8 cellular contexts compared by ENCODE assay signal in genomic region chr5:159316519-159317383, GRCh38. TPM values are rescaled to one million over a fixed set of nuclear protein-coding genes. Genes with fewer than 3 reads are reported as not detected.
DNase-seq lines count a peak whose midpoint lies in the region; ATAC-seq and TF ChIP-seq lines count a peak whose summit lies in the region.

No MANE protein-coding gene starts in this region.

- H3K36me3 Mint-ChIP-seq in stimulated activated naive B cell treated with anti-CD40 and anti-IgM and Interleukin-4, amounts not matched to agents 10 μg/mL and 1 μg/mL and 100 μg/mL, for 72 hours = no peaks in the 10 kb centered on the region

- no TSS peak for BruUV-seq in Panc1 (replicated peaks; lab: Mats Ljungman, UMichigan)

- intact Hi-C loops in Panc1 (cut with micrococcal nuclease; ENCODE audit: unreplicated experiment) = loop anchor here (2.0 kb wide), 1 partner anchor 160 kb away; no protein-coding TSS in a partner anchor

- H3K27ac Mint-ChIP-seq in stimulated activated naive B cell treated with anti-CD40 and anti-IgM and Interleukin-4, amounts not matched to agents 10 μg/mL and 1 μg/mL and 100 μg/mL, for 72 hours = no peak overlapping the region

- CTCF ChIA-PET in HEK293T (lab: Yijun Ruan, JAX) = interaction anchor here (0.7 to 3.3 kb wide), 11 partner anchors 15 to 619 kb away, joined by 3 to 29 read pairs (median 4); no protein-coding TSS in a partner anchor
- CTCF ChIA-PET in Panc1 (lab: Charles Lee) = interaction anchor here (0.5 to 2.1 kb wide), 4 partner anchors 30 to 191 kb away, joined by 3 to 12 read pairs (median 10); no protein-coding TSS in a partner anchor

- no peak overlapping the region for H3K4me3 Mint-ChIP-seq in stimulated activated naive B cell treated with anti-CD40 and anti-IgM and Interleukin-4, amounts not matched to agents 10 μg/mL and 1 μg/mL and 100 μg/mL, for 72 hours

- H3K27ac ChIP-seq in Panc1 (ENCODE audit: low read length) = no peak overlapping the region

- ATAC-seq in Panc1 (peak; percentile 96), GM21381 (IDR thresholded peaks at IDR 0.05; ENCODE audit: unreplicated experiment) (no peak)
- ATAC-seq in stimulated activated naive B cell treated with anti-CD40 and anti-IgM and Interleukin-4, amounts not matched to agents 10 μg/mL and 1 μg/mL and 100 μg/mL, for 72 hours (replicated peaks) = peak; percentile 80 to 83

- H3K4me3 ChIP-seq in Panc1 (ENCODE audit: low read depth in 2 of 2, low read length in 2 of 2) = no peak overlapping the region

- in situ Hi-C loops in Panc1 (cut with HindIII; ENCODE audit: low pct_unique_long_range_greater_than_20kb, low sequenced_read_pairs) = no loop called here

- no peaks in the 10 kb centered on the region for H3K4me1 Mint-ChIP-seq in stimulated activated naive B cell treated with anti-CD40 and anti-IgM and Interleukin-4, amounts not matched to agents 10 μg/mL and 1 μg/mL and 100 μg/mL, for 72 hours

- TF ChIP-seq CTCF in Panc1 (IDR thresholded peaks at IDR 0.05) = peak; percentile 84

- peaks cover 6% of the 10 kb centered on the region for H3K27me3 ChIP-seq in Panc1 (ENCODE audit: control insufficient read depth, insufficient read depth, low read length)

- no peaks in the 10 kb centered on the region for H3K4me1 ChIP-seq in Panc1 (ENCODE audit: control insufficient read depth, insufficient read depth, low read length)

- peak; percentile 4 for DNase-seq in NCI-H2107 treated with DMSO at 0.1 percent for 48 hours (lab: John Stamatoyannopoulos, UW; ENCODE audit: unreplicated experiment)
- DNase-seq in NCI-H2107 (lab: John Stamatoyannopoulos, UW) = no peak
- peak; percentile 64 for DNase-seq in HEK293T (ENCODE audit: extremely low spot score)
- DNase-seq in Panc1 (ENCODE audit: low read depth, low spot score) = peak; percentile 35
- DNase-seq in astrocyte of the hippocampus (ENCODE audit: low read depth, low spot score) = peak; percentile 74
- DNase-seq in kidney tubule cell (ENCODE audit: low spot score) = peak; percentile 53
- DNase-seq in stimulated activated naive B cell treated with anti-CD40 and anti-IgM and Interleukin-4, amounts not matched to agents 10 μg/mL and 1 μg/mL and 100 μg/mL, for 72 hours = no peak

- H3K36me3 ChIP-seq in Panc1 (ENCODE audit: control insufficient read depth, insufficient read depth, low read length) = no peaks in the 10 kb centered on the region

- H3K9me3 ChIP-seq in Panc1 (ENCODE audit: control insufficient read depth, insufficient read depth, low read depth, low read length) = no peaks in the 10 kb centered on the region

- POLR2A ChIA-PET in HEK293T (lab: Yijun Ruan, JAX) (no interaction called here), Panc1 (lab: Charles Lee) (no interaction called here)

- no peaks in the 10 kb centered on the region for H3K9me3 Mint-ChIP-seq in stimulated activated naive B cell treated with anti-CD40 and anti-IgM and Interleukin-4, amounts not matched to agents 10 μg/mL and 1 μg/mL and 100 μg/mL, for 72 hours

- peaks cover 0 to 4% of the 10 kb centered on the region in 2 donors for H3K27me3 Mint-ChIP-seq in stimulated activated naive B cell treated with anti-CD40 and anti-IgM and Interleukin-4, amounts not matched to agents 10 μg/mL and 1 μg/mL and 100 μg/mL, for 72 hours

TF ChIP-seq in HEK293T, 16 proteins besides CTCF, POLR2A, EP300 and RAD21:
- TF ChIP-seq SUZ12 (IDR thresholded peaks at IDR 0.05) (no peak), FOXA1 (IDR thresholded peaks at IDR 0.05) (no peak)

RNA-seq across cellular contexts. Expression of gene IL12B, which starts 13.5 kb away (rescaled TPM):
- total RNA-seq in Panc1 (2021; ENCODE audit: unreplicated experiment) = not detected
- polyA plus RNA-seq in Panc1 (2012; ENCODE audit: insufficient read length) = not detected

RNA-seq across cellular contexts. Expression of gene UBLCP1, which starts 53.7 kb away (rescaled TPM):
- total RNA-seq in Panc1 (2021; ENCODE audit: unreplicated experiment) = 31.8 TPM
- polyA plus RNA-seq in Panc1 (2012; ENCODE audit: insufficient read length) = 12.8 TPM

Comparison
In these comparisons a context has a peak if more than half of its experiments do, and no peak if none do; other contexts are left out.
1. DNase-seq: peak in NCI-H2107 treated with DMSO at 0.1 percent for 48 hours (single experiment), HEK293T (single experiment), Panc1 (single experiment), astrocyte of the hippocampus (single experiment) and kidney tubule cell (single experiment); none in NCI-H2107 (single experiment) and stimulated activated naive B cell treated with anti-CD40 and anti-IgM and Interleukin-4, amounts not matched to agents 10 μg/mL and 1 μg/mL and 100 μg/mL, for 72 hours (single experiment).